Comparison of ENCODE assay signal across 10 cellular contexts in genomic region chr17:59669944-59670343, GRCh38. TPM values are rescaled to one million over a fixed set of nuclear protein-coding genes. Genes with fewer than 3 reads are reported as not detected.
DNase-seq lines count a peak whose midpoint lies in the region; ATAC-seq and TF ChIP-seq lines count a peak whose summit lies in the region.
"Had no signal": no experiment of that assay in that cellular context is flagged by ENCODE, and none has a peak within 500 bp of the region (broad histone marks: within the 10 kb centered on the region; RNA-seq: fewer than 3 reads in every experiment).

No MANE protein-coding gene starts in this region.

- H3K4me1 ChIP-seq in CD4-positive, alpha-beta memory T cell (ENCODE audit: insufficient read depth, low read length): no peaks in the 10 kb centered on the region
- H3K4me1 ChIP-seq in osteoblast (ENCODE audit: insufficient read depth, low read length): peaks cover 49% of the 10 kb centered on the region

- H3K9me3 Mint-ChIP-seq in CD4-positive, alpha-beta memory T cell: no peaks in the 10 kb centered on the region
- H3K9me3 Mint-ChIP-seq in activated naive CD8-positive, alpha-beta T cell treated with anti-CD3 and anti-CD28 coated beads, Interleukin-2, amount 50 U/mL, for 24 hours: no peaks in the 10 kb centered on the region

- H3K4me3 Mint-ChIP-seq in CD4-positive, alpha-beta memory T cell: no peak overlapping the region
- H3K4me3 Mint-ChIP-seq in activated naive CD8-positive, alpha-beta T cell treated with anti-CD3 and anti-CD28 coated beads, Interleukin-2, amount 50 U/mL, for 24 hours: no peak overlapping the region

- peaks cover 38% of the 10 kb centered on the region for H4K20me1 ChIP-seq in osteoblast (ENCODE audit: insufficient read depth, low read length)

- H3K27me3 Mint-ChIP-seq in CD4-positive, alpha-beta memory T cell: no peaks in the 10 kb centered on the region
- H3K27me3 Mint-ChIP-seq in activated naive CD8-positive, alpha-beta T cell treated with anti-CD3 and anti-CD28 coated beads, Interleukin-2, amount 50 U/mL, for 24 hours: no peaks in the 10 kb centered on the region

- ATAC-seq in activated naive CD8-positive, alpha-beta T cell treated with anti-CD3 and anti-CD28 coated beads, Interleukin-2, amount 50 U/mL, for 24 hours: no peak

- no peak overlapping the region for H2AFZ ChIP-seq in osteoblast (ENCODE audit: low read length)

- no peaks in the 10 kb centered on the region for H3K9me3 ChIP-seq in CD4-positive, alpha-beta memory T cell (ENCODE audit: control insufficient read depth in 1 of 2, low read length in 2 of 2)
- H3K9me3 ChIP-seq in osteoblast (ENCODE audit: low read depth, low read length): no peaks in the 10 kb centered on the region

- TF ChIP-seq CTCF in GM20000 (IDR thresholded peaks at IDR 0.05; ENCODE audit: extremely low read depth, missing control alignments) (no peak), osteoblast (IDR thresholded peaks at IDR 0.05; ENCODE audit: extremely low read depth, low read depth, low read length) (no peak)

- no peak overlapping the region for H3K27ac ChIP-seq in CD4-positive, alpha-beta memory T cell (ENCODE audit: low read depth, low read length)
- H3K27ac ChIP-seq in osteoblast (ENCODE audit: low read depth, low read length): peak overlapping the region; percentile 19

- H3K27me3 ChIP-seq in CD4-positive, alpha-beta memory T cell (ENCODE audit: insufficient read depth, low read length): no peaks in the 10 kb centered on the region
- no peaks in the 10 kb centered on the region for H3K27me3 ChIP-seq in osteoblast (ENCODE audit: insufficient read depth, low read length)

- H3K4me3 ChIP-seq in CD4-positive, alpha-beta memory T cell (ENCODE audit: low read length in 2 of 2): no peak overlapping the region
- no peak overlapping the region for H3K4me3 ChIP-seq in osteoblast (ENCODE audit: insufficient read depth, low read length)

- peak overlapping the region; percentile 55 to 85 (median 78) for H3K27ac Mint-ChIP-seq in CD4-positive, alpha-beta memory T cell
- peak overlapping the region; percentile 23 for H3K27ac Mint-ChIP-seq in activated naive CD8-positive, alpha-beta T cell treated with anti-CD3 and anti-CD28 coated beads, Interleukin-2, amount 50 U/mL, for 24 hours

- DNase-seq in CD4-positive, alpha-beta memory T cell: no peak
- DNase-seq in GM20000 (ENCODE audit: low spot score) (peak; percentile 28), osteoblast (ENCODE audit: insufficient read length, low spot score, missing footprints) (no peak), NCI-H82 treated with DMSO at 0.1 percent for 48 hours (lab: John Stamatoyannopoulos, UW; ENCODE audit: unreplicated experiment) (no peak), NCI-H187 (lab: John Stamatoyannopoulos, UW) (no peak), dermis blood vessel endothelial cell (no peak)
- DNase-seq in activated naive CD8-positive, alpha-beta T cell treated with anti-CD3 and anti-CD28 coated beads, Interleukin-2, amount 50 U/mL, for 24 hours: no peak
- DNase-seq: NCI-H2171, retina, SW 1271 had no signal

- H3K79me2 ChIP-seq in osteoblast (ENCODE audit: insufficient read depth, low read length): peaks cover 68% of the 10 kb centered on the region

- peaks cover 26 to 78% of the 10 kb centered on the region in 2 donors for H3K36me3 Mint-ChIP-seq in CD4-positive, alpha-beta memory T cell
- H3K36me3 Mint-ChIP-seq in activated naive CD8-positive, alpha-beta T cell treated with anti-CD3 and anti-CD28 coated beads, Interleukin-2, amount 50 U/mL, for 24 hours (ENCODE audit: low read depth): peaks cover 44% of the 10 kb centered on the region

- CTCF ChIA-PET in CD4-positive, alpha-beta memory T cell (lab: Charles Lee; ENCODE audit: partially characterized antibody): interaction anchor here (0.8 kb wide), 1 partner anchor 19 kb away, joined by 3 read pairs; no protein-coding TSS in a partner anchor

- peaks cover 10 to 25% (median 13%) of the 10 kb centered on the region in 4 donors for H3K4me1 Mint-ChIP-seq in CD4-positive, alpha-beta memory T cell
- peaks cover 34% of the 10 kb centered on the region for H3K4me1 Mint-ChIP-seq in activated naive CD8-positive, alpha-beta T cell treated with anti-CD3 and anti-CD28 coated beads, Interleukin-2, amount 50 U/mL, for 24 hours

- peaks cover 63% of the 10 kb centered on the region for H3K36me3 ChIP-seq in CD4-positive, alpha-beta memory T cell (ENCODE audit: insufficient read depth, low read length)
- H3K36me3 ChIP-seq in osteoblast (ENCODE audit: insufficient read depth, low read length): peaks cover 70% of the 10 kb centered on the region

- POLR2A ChIA-PET in CD4-positive, alpha-beta memory T cell (lab: Charles Lee; ENCODE audit: partially characterized antibody): interaction anchor here (1.3 kb wide), 1 partner anchor 51 kb away, joined by 3 read pairs; no protein-coding TSS in a partner anchor

- H3K4me2 ChIP-seq in osteoblast (ENCODE audit: insufficient read depth, low read length): no peak overlapping the region

- intact Hi-C loops in CD4-positive, alpha-beta memory T cell (cut with micrococcal nuclease): no loop called here

RNA-seq across cellular contexts. Expression of gene PTRH2, which starts 37.3 kb away (rescaled TPM):
- 10 to 100 TPM; 17.3 to 17.8 TPM for total RNA-seq in CD4-positive, alpha-beta memory T cell
- polyA plus RNA-seq in CD4-positive, alpha-beta memory T cell: 10 to 100 TPM; 16.4 to 19.5 TPM
- total RNA-seq in osteoblast: 8.0 and 14.7 TPM in 2 replicates
- 28.2 and 36.6 TPM in 2 replicates for total RNA-seq in dermis blood vessel endothelial cell

RNA-seq across cellular contexts. Expression of gene VMP1, which starts 37.5 kb away (rescaled TPM):
- total RNA-seq in CD4-positive, alpha-beta memory T cell: 100 to 1,000 TPM; 106 to 113 TPM
- polyA plus RNA-seq in CD4-positive, alpha-beta memory T cell: 10 to 100 TPM; 52.9 to 81.3 TPM
- total RNA-seq in osteoblast (415 and 445 TPM in 2 replicates), dermis blood vessel endothelial cell (141 and 209 TPM in 2 replicates)

RNA-seq across cellular contexts. Expression of gene CLTC, which starts 50.2 kb away (rescaled TPM):
- total RNA-seq in CD4-positive, alpha-beta memory T cell: 100 to 1,000 TPM; 115 to 118 TPM
- polyA plus RNA-seq in CD4-positive, alpha-beta memory T cell: 10 to 100 TPM; 27.0 to 54.2 TPM
- total RNA-seq in osteoblast (502 and 518 TPM in 2 replicates), dermis blood vessel endothelial cell (477 and 761 TPM in 2 replicates)
